In genomic region chr3:148991219-148992026, GRCh38 we compare ENCODE assay signal across 8 cellular contexts. TPM values are rescaled to one million over a fixed set of nuclear protein-coding genes. Genes with fewer than 3 reads are reported as not detected.
A peak's percentile ranks its signal among the peaks of the same experiment; 100 is the strongest.
DNase-seq lines count a peak whose midpoint lies in the region; ATAC-seq and TF ChIP-seq lines count a peak whose summit lies in the region.

GYG1 (plus strand) TSS chr3:148991540; CDS start chr3:148991641, 101 bp downstream.

- H3K9me3 ChIP-seq in right lobe of liver, result no peaks in the 10 kb centered on the region

- peaks cover 0 to 18% (median 5%) of the 10 kb centered on the region in 4 donors for H3K36me3 ChIP-seq in right lobe of liver

- H3K4me3 ChIP-seq in dorsolateral prefrontal cortex, result peak within 1 kb of the TSS; percentile 67 to 99 (median 90)
- peak within 1 kb of the TSS; percentile 90 to 99 (median 92) for H3K4me3 ChIP-seq in right lobe of liver

- H3K27me3 ChIP-seq in dorsolateral prefrontal cortex, result no peaks in the 10 kb centered on the region
- H3K27me3 ChIP-seq in right lobe of liver, result no peaks in the 10 kb centered on the region

- ATAC-seq in GM18909 (IDR thresholded peaks at IDR 0.05; ENCODE audit: poor library complexity, unreplicated experiment) (peak; percentile 88), HG03159 (IDR thresholded peaks at IDR 0.05; ENCODE audit: unreplicated experiment) (peak; percentile 83), right lobe of liver (peak; percentile 93 to 97 (median 96))

- 0% methylated on average over 2 of the region's 91 CpGs for WGBS in right lobe of liver (ENCODE audit: insufficient coverage, low coverage, low lambda C conversion rate, missing lambda C conversion rate)

- TF ChIP-seq CTCF in dorsolateral prefrontal cortex (IDR thresholded peaks at IDR 0.05 in 54 of 56, conservative IDR thresholded peaks at IDR 0.05 in 2 of 56; ENCODE audit: low read depth in 1 of 56, partially characterized antibody in 56 of 56) (peak in 54 of 56 donors; percentile 22 to 75 (median 50)), right lobe of liver (IDR thresholded peaks at IDR 0.05) (peak in 2 of 4 donors; percentile 35)

- intact Hi-C loops in dorsolateral prefrontal cortex (cut with DNase I) (loop anchor here (2.0 to 10.0 kb wide), 4 partner anchors 34 to 123 kb away; partner anchors contain the start of gene HLTF (in 2 of the 2)), right lobe of liver (cut with DNase I) (no loop called here)

- peak within 1 kb of the TSS in 58 of 59 donors; percentile 41 to 97 (median 86) for H3K27ac ChIP-seq in dorsolateral prefrontal cortex
- H3K27ac ChIP-seq in right lobe of liver, result peak within 1 kb of the TSS; percentile 90 to 96 (median 93)

- peak; percentile 90 for TF ChIP-seq POLR2A in right lobe of liver (IDR thresholded peaks at IDR 0.05)

- DNase-seq in AML-193 (lab: John Stamatoyannopoulos, UW) (peak; percentile 79 to 86), NCI-H524 treated with DMSO at 0.1 percent for 48 hours (lab: John Stamatoyannopoulos, UW) (peak; percentile 9), dorsolateral prefrontal cortex (peak; percentile 60 to 89 (median 74)), right lobe of liver (peak; percentile 85 to 89 (median 88))
- peak; percentile 70 to 78 for DNase-seq in activated CD4-positive, alpha-beta T cell treated with anti-CD3 and anti-CD28 coated beads, Interleukin-2, amount 50 U/mL, for 48 hours
- peak; percentile 58 to 71 for DNase-seq in stimulated activated CD4-positive, alpha-beta T cell treated with anti-CD3 and anti-CD28 coated beads, Interleukin-4, amount 100 ng/mL, for 48 hours (ENCODE audit: low read depth in 2 of 2)

- peaks cover 0 to 11% (median 0%) of the 10 kb centered on the region in 4 donors for H3K4me1 ChIP-seq in right lobe of liver

RNA-seq across cellular contexts. Expression of gene GYG1, which starts in this region (rescaled TPM):
- total RNA-seq in dorsolateral prefrontal cortex (10 to 100 TPM; 10.1 to 70.8 (median 37.8) TPM), right lobe of liver (10 to 100 TPM in 3 of 6 experiments, 1 to 10 TPM in 3; 6.6 to 16.3 (median 10.3) TPM)

Comparison
In these comparisons a context has a peak if more than half of its experiments do, and no peak if none do; other contexts are left out.
1. Peak in every context shown above with its lines: DNase-seq, ATAC-seq, H3K4me3 ChIP-seq and H3K27ac ChIP-seq.
2. DNase-seq: peak in every context shown above with its lines; median percentile 88 in right lobe of liver; 82 in AML-193; 74 in activated CD4-positive, alpha-beta T cell treated with anti-CD3 and anti-CD28 coated beads, Interleukin-2, amount 50 U/mL, for 48 hours; 74 in dorsolateral prefrontal cortex; 64 in stimulated activated CD4-positive, alpha-beta T cell treated with anti-CD3 and anti-CD28 coated beads, Interleukin-4, amount 100 ng/mL, for 48 hours; 9 in NCI-H524 treated with DMSO at 0.1 percent for 48 hours.
3. intact Hi-C loops: an anchor here in dorsolateral prefrontal cortex (2.0 to 10.0 kb wide); none called in right lobe of liver.